Comparison of ENCODE assay signal across 1 cellular context in genomic region chrX:136781180-136781797, GRCh38.
TF ChIP-seq lines count a peak whose summit lies in the region.

No MANE protein-coding gene starts in this region.

TF ChIP-seq in WTC11, 78 proteins besides CTCF, POLR2A, EP300 and RAD21 (continued from another document):
- TF ChIP-seq MAX (CRISPR knock-in tag; IDR thresholded peaks at IDR 0.05) (no peak), TCF7 (CRISPR knock-in tag; IDR thresholded peaks at IDR 0.05; ENCODE audit: low read depth) (no peak), KAT7 (CRISPR knock-in tag; IDR thresholded peaks at IDR 0.05; ENCODE audit: borderline replicate concordance) (no peak), ZNF671 (CRISPR knock-in tag; IDR thresholded peaks at IDR 0.05) (no peak), MLX (CRISPR knock-in tag; IDR thresholded peaks at IDR 0.05) (no peak)
